In the genomic region with DNA sequence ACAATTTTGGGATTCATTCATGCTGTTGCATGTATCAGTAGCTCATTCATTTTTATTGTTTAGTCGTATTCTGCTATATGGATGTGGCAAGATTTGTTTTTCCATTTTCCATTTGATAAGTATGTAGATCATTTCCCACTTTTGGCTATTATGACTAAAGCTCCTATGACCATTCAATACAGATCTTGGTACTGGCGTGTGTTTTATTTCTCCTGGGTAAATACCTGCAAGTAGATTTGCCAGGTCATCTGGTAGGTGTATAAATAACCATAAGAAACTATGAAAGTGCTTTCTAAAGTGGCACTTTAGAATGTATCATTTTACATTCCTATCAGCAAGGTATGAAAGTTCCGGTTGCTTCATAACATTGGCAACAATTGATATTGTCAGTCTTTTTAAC, we compare ENCODE assay signal across 24 cellular contexts.
DNase-seq lines count a peak whose midpoint lies in the region; ATAC-seq, FAIRE-seq and TF ChIP-seq lines count a peak whose summit lies in the region.
"Had no signal": no experiment of that assay in that cellular context is flagged by ENCODE, and none has a peak within 500 bp of the region (broad histone marks: within the 10 kb centered on the region; RNA-seq: fewer than 3 reads in every experiment).

No MANE protein-coding gene starts in this region.

- H3K4me1 ChIP-seq in left lung (peaks cover 0 to 8% of the 10 kb centered on the region in 2 donors), gastrocnemius medialis (peaks cover 43 to 51% of the 10 kb centered on the region in 2 donors)
- H3K4me1 ChIP-seq in CD4-positive, alpha-beta memory T cell (ENCODE audit: insufficient read depth, low read length) = peaks cover 9% of the 10 kb centered on the region
- H3K4me1 ChIP-seq: SJSA1 had no signal

- no peak for TF ChIP-seq POLR2A in gastrocnemius medialis (IDR thresholded peaks at IDR 0.05)

- no peak overlapping the region for H3K4me3 Mint-ChIP-seq in CD4-positive, alpha-beta memory T cell
- H3K4me3 Mint-ChIP-seq: B cell, IgD-negative memory B cell had no signal

- in situ Hi-C loops in gastrocnemius medialis (cut with MboI; ENCODE audit: low sequenced_read_pairs in 4 of 4) = no loop called here

- H3K27me3 ChIP-seq in left lung (no peaks in the 10 kb centered on the region), gastrocnemius medialis (no peaks in the 10 kb centered on the region)
- H3K27me3 ChIP-seq in CD4-positive, alpha-beta memory T cell (ENCODE audit: insufficient read depth, low read length) = no peaks in the 10 kb centered on the region
- H3K27me3 ChIP-seq: SJSA1 had no signal

- TF ChIP-seq CTCF in D721Med (IDR thresholded peaks at IDR 0.05; ENCODE audit: insufficient read depth, missing control alignments) (no peak), left lung (IDR thresholded peaks at IDR 0.05) (no peak), gastrocnemius medialis (IDR thresholded peaks at IDR 0.05 in 4 of 5, conservative IDR thresholded peaks at IDR 0.05 in 1 of 5) (no peak)

- peaks cover 34 to 56% (median 39%) of the 10 kb centered on the region in 4 donors for H3K4me1 Mint-ChIP-seq in CD4-positive, alpha-beta memory T cell
- H3K4me1 Mint-ChIP-seq: B cell, IgD-negative memory B cell had no signal

- peak; percentile 37 for DNase-seq in DMS53 (lab: John Stamatoyannopoulos, UW)
- no peak for DNase-seq in DMS53 treated with DMSO at 0.1 percent for 48 hours (lab: John Stamatoyannopoulos, UW; ENCODE audit: unreplicated experiment)
- no peak for DNase-seq in D721Med (ENCODE audit: insufficient read length, low spot score)
- no peak for DNase-seq in left lung
- no peak for DNase-seq in gastrocnemius medialis
- no peak for DNase-seq in CD4-positive, alpha-beta memory T cell
- DNase-seq: NCI-H1048, NCI-H1694, NCI-H2081 treated with DMSO at 0.1 percent for 48 hours, NCI-H226, NCI-H510A, NCI-H69, Right ventricle myocardium superior, RPMI8226 had no signal

- peak overlapping the region in 1 of 7 donors; percentile 54 for H3K27ac Mint-ChIP-seq in CD4-positive, alpha-beta memory T cell
- H3K27ac Mint-ChIP-seq: B cell had no signal

- H3K9me3 ChIP-seq in left lung = no peaks in the 10 kb centered on the region
- no peaks in the 10 kb centered on the region for H3K9me3 ChIP-seq in gastrocnemius medialis
- no peaks in the 10 kb centered on the region for H3K9me3 ChIP-seq in CD4-positive, alpha-beta memory T cell (ENCODE audit: control insufficient read depth in 1 of 2, low read length in 2 of 2)
- H3K9me3 ChIP-seq: SJSA1 had no signal

- H3K4me3 ChIP-seq in left lung (no peak overlapping the region), gastrocnemius medialis (peak overlapping the region in 1 of 4 donors; percentile 5)
- H3K4me3 ChIP-seq in CD4-positive, alpha-beta memory T cell (ENCODE audit: low read length in 2 of 2) = no peak overlapping the region
- H3K4me3 ChIP-seq: SJSA1 had no signal

- H3K36me3 Mint-ChIP-seq in CD4-positive, alpha-beta memory T cell = peaks cover 10 to 19% of the 10 kb centered on the region in 2 donors
- H3K36me3 Mint-ChIP-seq: IgD-negative memory B cell had no signal

- intact Hi-C loops in left lung (cut with DNase I) = no loop called here
- intact Hi-C loops in gastrocnemius medialis (cut with DNase I; ENCODE audit: low total_unique reads) = no loop called here
- intact Hi-C loops in CD4-positive, alpha-beta memory T cell (cut with micrococcal nuclease) = no loop called here

- H3K27me3 Mint-ChIP-seq in CD4-positive, alpha-beta memory T cell = no peaks in the 10 kb centered on the region
- H3K27me3 Mint-ChIP-seq: B cell, IgD-negative memory B cell had no signal

- FAIRE-seq in D721Med (lab: Jason Lieb, UNC) = peak; percentile 11
- FAIRE-seq: G401.6 had no signal

- H3K9me3 Mint-ChIP-seq in CD4-positive, alpha-beta memory T cell = no peaks in the 10 kb centered on the region
- H3K9me3 Mint-ChIP-seq: IgD-negative memory B cell had no signal

- H3K36me3 ChIP-seq in left lung (no peaks in the 10 kb centered on the region), gastrocnemius medialis (no peaks in the 10 kb centered on the region)
- no peaks in the 10 kb centered on the region for H3K36me3 ChIP-seq in CD4-positive, alpha-beta memory T cell (ENCODE audit: insufficient read depth, low read length)
- H3K36me3 ChIP-seq: SJSA1 had no signal

- peak; percentile 53 for ATAC-seq in left lung
- no peak for ATAC-seq in gastrocnemius medialis
- ATAC-seq in GM19324 (IDR thresholded peaks at IDR 0.05; ENCODE audit: low FRiP score, unreplicated experiment) = no peak
- ATAC-seq in HG03175 (IDR thresholded peaks at IDR 0.05; ENCODE audit: unreplicated experiment) = no peak
- ATAC-seq: HCT116 had no signal

- H3K27ac ChIP-seq in left lung = peak overlapping the region; percentile 21 to 58
- H3K27ac ChIP-seq in gastrocnemius medialis = peak overlapping the region; percentile 81 to 91 (median 86)
- no peak overlapping the region for H3K27ac ChIP-seq in CD4-positive, alpha-beta memory T cell (ENCODE audit: low read depth, low read length)
- H3K27ac ChIP-seq: C4-2B, HL-60, KMS-11, SJSA1 had no signal

- CTCF ChIA-PET in CD4-positive, alpha-beta memory T cell (lab: Charles Lee; ENCODE audit: partially characterized antibody) = no interaction called here

- POLR2A ChIA-PET in CD4-positive, alpha-beta memory T cell (lab: Charles Lee; ENCODE audit: partially characterized antibody) = no interaction called here
